ENCODE assay signal across 2 cellular contexts in genomic region chr11:1438967-1439330, GRCh38.
TF ChIP-seq lines count a peak whose summit lies in the region.

No MANE protein-coding gene starts in this region.

TF ChIP-seq in SK-N-SH treated with all-trans-retinoic acid at 6 μM for 48 hours, 23 proteins besides CTCF, POLR2A, EP300 and RAD21 (continued from another document):
- TF ChIP-seq, protein P1, sequence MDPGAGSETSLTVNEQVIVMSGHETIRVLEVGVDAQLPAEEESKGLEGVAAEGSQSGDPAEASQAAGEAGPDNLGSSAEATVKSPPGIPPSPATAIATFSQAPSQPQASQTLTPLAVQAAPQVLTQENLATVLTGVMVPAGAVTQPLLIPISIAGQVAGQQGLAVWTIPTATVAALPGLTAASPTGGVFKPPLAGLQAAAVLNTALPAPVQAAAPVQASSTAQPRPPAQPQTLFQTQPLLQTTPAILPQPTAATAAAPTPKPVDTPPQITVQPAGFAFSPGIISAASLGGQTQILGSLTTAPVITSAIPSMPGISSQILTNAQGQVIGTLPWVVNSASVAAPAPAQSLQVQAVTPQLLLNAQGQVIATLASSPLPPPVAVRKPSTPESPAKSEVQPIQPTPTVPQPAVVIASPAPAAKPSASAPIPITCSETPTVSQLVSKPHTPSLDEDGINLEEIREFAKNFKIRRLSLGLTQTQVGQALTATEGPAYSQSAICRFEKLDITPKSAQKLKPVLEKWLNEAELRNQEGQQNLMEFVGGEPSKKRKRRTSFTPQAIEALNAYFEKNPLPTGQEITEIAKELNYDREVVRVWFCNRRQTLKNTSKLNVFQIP (CRISPR knock-in tag; IDR thresholded peaks at IDR 0.05; ENCODE audit: borderline replicate concordance, low read depth): no peak
- TF ChIP-seq ZFP3 (CRISPR knock-in tag; IDR thresholded peaks at IDR 0.05): no peak
- TF ChIP-seq, protein P2, sequence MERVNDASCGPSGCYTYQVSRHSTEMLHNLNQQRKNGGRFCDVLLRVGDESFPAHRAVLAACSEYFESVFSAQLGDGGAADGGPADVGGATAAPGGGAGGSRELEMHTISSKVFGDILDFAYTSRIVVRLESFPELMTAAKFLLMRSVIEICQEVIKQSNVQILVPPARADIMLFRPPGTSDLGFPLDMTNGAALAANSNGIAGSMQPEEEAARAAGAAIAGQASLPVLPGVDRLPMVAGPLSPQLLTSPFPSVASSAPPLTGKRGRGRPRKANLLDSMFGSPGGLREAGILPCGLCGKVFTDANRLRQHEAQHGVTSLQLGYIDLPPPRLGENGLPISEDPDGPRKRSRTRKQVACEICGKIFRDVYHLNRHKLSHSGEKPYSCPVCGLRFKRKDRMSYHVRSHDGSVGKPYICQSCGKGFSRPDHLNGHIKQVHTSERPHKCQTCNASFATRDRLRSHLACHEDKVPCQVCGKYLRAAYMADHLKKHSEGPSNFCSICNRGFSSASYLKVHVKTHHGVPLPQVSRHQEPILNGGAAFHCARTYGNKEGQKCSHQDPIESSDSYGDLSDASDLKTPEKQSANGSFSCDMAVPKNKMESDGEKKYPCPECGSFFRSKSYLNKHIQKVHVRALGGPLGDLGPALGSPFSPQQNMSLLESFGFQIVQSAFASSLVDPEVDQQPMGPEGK (CRISPR knock-in tag; IDR thresholded peaks at IDR 0.05; ENCODE audit: borderline replicate concordance): no peak
- no peak for TF ChIP-seq ZNF565 (CRISPR knock-in tag; conservative IDR thresholded peaks at IDR 0.05; ENCODE audit: low read depth)
- TF ChIP-seq, protein P3, sequence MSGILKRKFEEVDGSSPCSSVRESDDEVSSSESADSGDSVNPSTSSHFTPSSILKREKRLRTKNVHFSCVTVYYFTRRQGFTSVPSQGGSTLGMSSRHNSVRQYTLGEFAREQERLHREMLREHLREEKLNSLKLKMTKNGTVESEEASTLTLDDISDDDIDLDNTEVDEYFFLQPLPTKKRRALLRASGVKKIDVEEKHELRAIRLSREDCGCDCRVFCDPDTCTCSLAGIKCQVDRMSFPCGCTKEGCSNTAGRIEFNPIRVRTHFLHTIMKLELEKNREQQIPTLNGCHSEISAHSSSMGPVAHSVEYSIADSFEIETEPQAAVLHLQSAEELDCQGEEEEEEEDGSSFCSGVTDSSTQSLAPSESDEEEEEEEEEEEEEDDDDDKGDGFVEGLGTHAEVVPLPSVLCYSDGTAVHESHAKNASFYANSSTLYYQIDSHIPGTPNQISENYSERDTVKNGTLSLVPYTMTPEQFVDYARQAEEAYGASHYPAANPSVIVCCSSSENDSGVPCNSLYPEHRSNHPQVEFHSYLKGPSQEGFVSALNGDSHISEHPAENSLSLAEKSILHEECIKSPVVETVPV (CRISPR knock-in tag; IDR thresholded peaks at IDR 0.05): no peak
- TF ChIP-seq ZFP30 (CRISPR knock-in tag; IDR thresholded peaks at IDR 0.05): no peak
- no peak for TF ChIP-seq ARNTL (CRISPR knock-in tag; IDR thresholded peaks at IDR 0.05; ENCODE audit: borderline replicate concordance, low read depth)
- no peak for TF ChIP-seq CREB5 (CRISPR knock-in tag; IDR thresholded peaks at IDR 0.05; ENCODE audit: low read depth)
- no peak for TF ChIP-seq TCF4 (CRISPR knock-in tag; IDR thresholded peaks at IDR 0.05; ENCODE audit: borderline replicate concordance)
TF ChIP-seq in SK-N-SH treated with all-trans-retinoic acid at 6 μM for 48 hours: peak in this region for 0.

TF ChIP-seq in SK-N-SH, 30 proteins besides CTCF, POLR2A, EP300 and RAD21 (continued from another document):
- no peak for TF ChIP-seq NFIC (IDR thresholded peaks at IDR 0.05; ENCODE audit: borderline replicate concordance)
- no peak for TF ChIP-seq POLR2AphosphoS5 (IDR thresholded peaks at IDR 0.05; ENCODE audit: low read depth, low read length)
- no peak for TF ChIP-seq GATA2 (CRISPR knock-in tag; IDR thresholded peaks at IDR 0.05)
- TF ChIP-seq MXI1 (IDR thresholded peaks at IDR 0.05; ENCODE audit: low read depth, low read length): no peak
- no peak for TF ChIP-seq TAF1 (IDR thresholded peaks at IDR 0.05; ENCODE audit: borderline replicate concordance, low read depth, low read length)
- no peak for TF ChIP-seq TEAD4 (IDR thresholded peaks at IDR 0.05; ENCODE audit: borderline replicate concordance, insufficient read depth)
- no peak for TF ChIP-seq MEF2A (IDR thresholded peaks at IDR 0.05; ENCODE audit: borderline replicate concordance, low read depth)
- no peak for TF ChIP-seq RXRA (IDR thresholded peaks at IDR 0.05; ENCODE audit: borderline replicate concordance, low read depth)
- TF ChIP-seq SIN3A (IDR thresholded peaks at IDR 0.05; ENCODE audit: borderline replicate concordance, low read depth, low read length): no peak
- TF ChIP-seq, protein P4, sequence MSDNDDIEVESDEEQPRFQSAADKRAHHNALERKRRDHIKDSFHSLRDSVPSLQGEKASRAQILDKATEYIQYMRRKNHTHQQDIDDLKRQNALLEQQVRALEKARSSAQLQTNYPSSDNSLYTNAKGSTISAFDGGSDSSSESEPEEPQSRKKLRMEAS (IDR thresholded peaks at IDR 0.05; ENCODE audit: low read depth): no peak
- TF ChIP-seq SMC3 (IDR thresholded peaks at IDR 0.05; ENCODE audit: low read depth, low read length): no peak
- no peak for TF ChIP-seq JUND (IDR thresholded peaks at IDR 0.05)
